In genomic region chr22:45647532-45648225, GRCh38 we compare ENCODE assay signal across 23 cellular contexts. TPM values are rescaled to one million over a fixed set of nuclear protein-coding genes. Genes with fewer than 3 reads are reported as not detected.
DNase-seq lines count a peak whose midpoint lies in the region; ATAC-seq, FAIRE-seq and TF ChIP-seq lines count a peak whose summit lies in the region.
"Had no signal": no experiment of that assay in that cellular context is flagged by ENCODE, and none has a peak within 500 bp of the region (broad histone marks: within the 10 kb centered on the region; RNA-seq: fewer than 3 reads in every experiment).

No MANE protein-coding gene starts in this region.

- FAIRE-seq in bronchial epithelial cell (lab: Jason Lieb, UNC), result peak; percentile 58
- FAIRE-seq: GM19239 had no signal

- H3K9me2 ChIP-seq in OCI-LY7 (ENCODE audit: insufficient read depth, low read length), result no peaks in the 10 kb centered on the region
- H3K9me2 ChIP-seq in PC-3 (replicated peaks; ENCODE audit: low read length), result no peaks in the 10 kb centered on the region

- H4K20me1 ChIP-seq in OCI-LY7 (ENCODE audit: insufficient read depth, low read length), result no peaks in the 10 kb centered on the region
- H4K20me1 ChIP-seq in PC-3 (ENCODE audit: low read length), result no peaks in the 10 kb centered on the region

- H3K4me3 ChIP-seq in bronchial epithelial cell (ENCODE audit: low read depth, low read length) (no peak overlapping the region), OCI-LY7 (ENCODE audit: low read depth, low read length, poor library complexity, severe bottlenecking) (no peak overlapping the region), PC-3 (ENCODE audit: low read length) (no peak overlapping the region)
- H3K4me3 ChIP-seq: MG63 had no signal

- peaks cover 35% of the 10 kb centered on the region for H3K4me1 Mint-ChIP-seq in activated CD8-positive, alpha-beta memory T cell treated with anti-CD3 and anti-CD28 coated beads, Interleukin-2, amount 10 ng/mL, durations not matched to agents 7 days and 5 days

- BruUV-seq in OCI-LY7 (replicated peaks; lab: Mats Ljungman, UMichigan) (no TSS peak), PC-3 (replicated peaks; lab: Mats Ljungman, UMichigan) (no TSS peak)

- H3K79me2 ChIP-seq in OCI-LY7 (ENCODE audit: insufficient read depth, low read depth, low read length) (no peaks in the 10 kb centered on the region), PC-3 (ENCODE audit: low read length) (no peaks in the 10 kb centered on the region)

- H3K27me3 Mint-ChIP-seq in activated CD8-positive, alpha-beta memory T cell treated with anti-CD3 and anti-CD28 coated beads, Interleukin-2, amount 10 ng/mL, durations not matched to agents 7 days and 5 days, result peaks cover 35% of the 10 kb centered on the region

- H3K27me3 ChIP-seq in bronchial epithelial cell (ENCODE audit: control insufficient read depth, insufficient read depth, low read length) (peaks cover 3% of the 10 kb centered on the region), PC-3 (ENCODE audit: low read length) (no peaks in the 10 kb centered on the region)
- H3K27me3 ChIP-seq: MG63 had no signal

- CTCF ChIA-PET in activated CD8-positive, alpha-beta memory T cell treated with anti-CD3 and anti-CD28 coated beads, Interleukin-2, amount 10 ng/mL, durations not matched to agents 7 days and 5 days (lab: Charles Lee), result interaction anchor here (0.5 to 1.1 kb wide), 3 partner anchors 8 to 216 kb away, joined by 3 read pairs; no protein-coding TSS in a partner anchor
- CTCF ChIA-PET in OCI-LY7 (lab: Charles Lee; ENCODE audit: unreplicated experiment), result interaction anchor here (0.6 kb wide), 1 partner anchor 215 kb away, joined by 4 read pairs; no protein-coding TSS in a partner anchor
- CTCF ChIA-PET in PC-3 (lab: Charles Lee), result no interaction called here

- H3K36me3 ChIP-seq in bronchial epithelial cell (ENCODE audit: control insufficient read depth, insufficient read depth, low read length) (no peaks in the 10 kb centered on the region), OCI-LY7 (ENCODE audit: insufficient read depth, low read length) (no peaks in the 10 kb centered on the region), PC-3 (ENCODE audit: low read depth, low read length) (no peaks in the 10 kb centered on the region)
- H3K36me3 ChIP-seq: MG63 had no signal

- H3K27ac ChIP-seq in OCI-LY7 (ENCODE audit: low read depth, low read length, poor library complexity, severe bottlenecking) (no peak overlapping the region), PC-3 (ENCODE audit: low read length) (no peak overlapping the region)

- H3K4me1 ChIP-seq in OCI-LY7 (ENCODE audit: insufficient read depth, low read length, poor library complexity, severe bottlenecking), result no peaks in the 10 kb centered on the region
- peaks cover 10% of the 10 kb centered on the region for H3K4me1 ChIP-seq in PC-3 (ENCODE audit: insufficient read depth, low read length)

- TF ChIP-seq CTCF in bronchial epithelial cell (IDR thresholded peaks at IDR 0.05; ENCODE audit: insufficient read depth, low read length, severe bottlenecking), result no peak
- no peak for TF ChIP-seq CTCF in OCI-LY7 (conservative IDR thresholded peaks at IDR 0.05; ENCODE audit: low read length)
- no peak for TF ChIP-seq CTCF in PC-3 (conservative IDR thresholded peaks at IDR 0.05; ENCODE audit: low read depth, low read length)

- H3K27ac Mint-ChIP-seq in activated CD8-positive, alpha-beta memory T cell treated with anti-CD3 and anti-CD28 coated beads, Interleukin-2, amount 10 ng/mL, durations not matched to agents 7 days and 5 days, result no peak overlapping the region
- H3K27ac Mint-ChIP-seq: CD14-positive monocyte had no signal

- H3K9ac ChIP-seq in PC-3 (ENCODE audit: low read length), result no peak overlapping the region

- no peak for ATAC-seq in activated CD8-positive, alpha-beta memory T cell treated with anti-CD3 and anti-CD28 coated beads, Interleukin-2, amount 10 ng/mL, durations not matched to agents 7 days and 5 days
- ATAC-seq in PC-3, result no peak

- intact Hi-C loops in OCI-LY7 (cut with micrococcal nuclease; ENCODE audit: unreplicated experiment) (no loop called here), PC-3 (cut with micrococcal nuclease) (loop anchor here (5.0 kb wide), 1 partner anchor 60 kb away; no protein-coding TSS in a partner anchor)

- POLR2A ChIA-PET in OCI-LY7 (lab: Charles Lee), result no interaction called here
- POLR2A ChIA-PET in PC-3 (lab: Charles Lee; ENCODE audit: unreplicated experiment), result no interaction called here

- H3K9me3 ChIP-seq in OCI-LY7 (ENCODE audit: low read length), result no peaks in the 10 kb centered on the region
- no peaks in the 10 kb centered on the region for H3K9me3 ChIP-seq in PC-3 (ENCODE audit: low read length)
- H3K9me3 ChIP-seq: MG63 had no signal

- peak; percentile 31 for DNase-seq in activated CD8-positive, alpha-beta memory T cell treated with anti-CD3 and anti-CD28 coated beads, Interleukin-2, amount 10 ng/mL, durations not matched to agents 7 days and 5 days
- no peak for DNase-seq in activated CD8-positive, alpha-beta memory T cell treated with anti-CD3 and anti-CD28 coated beads, Interleukin-2, amount 50 U/mL, for 4 hours
- no peak for DNase-seq in bronchial epithelial cell (ENCODE audit: low read depth)
- peak; percentile 30 for DNase-seq in occipital lobe (lab: John Stamatoyannopoulos, UW)
- no peak for DNase-seq in dermis blood vessel endothelial cell
- DNase-seq in OCI-LY7 (ENCODE audit: low spot score), result no peak
- DNase-seq in activated gamma-delta T cell treated with Interleukin-2 at 50 U/mL for 16 hours, result no peak
- no peak for DNase-seq in PC-3
- DNase-seq: COR-L47, DMS153, EL, H9, Karpas-422, MG63, NCI-H1105, NCI-H1694 treated with DMSO at 0.1 percent for 48 hours, NCI-H2107, NCI-H2227 treated with DMSO at 0.1 percent for 48 hours, NCI-H524, RPMI8226, SIG-M5 had no signal

- no peaks in the 10 kb centered on the region for H3K9me3 Mint-ChIP-seq in activated CD8-positive, alpha-beta memory T cell treated with anti-CD3 and anti-CD28 coated beads, Interleukin-2, amount 10 ng/mL, durations not matched to agents 7 days and 5 days (ENCODE audit: low read depth)
- H3K9me3 Mint-ChIP-seq: H9 had no signal

- no peak overlapping the region for H3K4me3 Mint-ChIP-seq in activated CD8-positive, alpha-beta memory T cell treated with anti-CD3 and anti-CD28 coated beads, Interleukin-2, amount 10 ng/mL, durations not matched to agents 7 days and 5 days
- H3K4me3 Mint-ChIP-seq: H9 had no signal

- H2AFZ ChIP-seq in OCI-LY7 (ENCODE audit: low read length) (no peak overlapping the region), PC-3 (ENCODE audit: low read length) (no peak overlapping the region)

- no peaks in the 10 kb centered on the region for H3K36me3 Mint-ChIP-seq in activated CD8-positive, alpha-beta memory T cell treated with anti-CD3 and anti-CD28 coated beads, Interleukin-2, amount 10 ng/mL, durations not matched to agents 7 days and 5 days
- H3K36me3 Mint-ChIP-seq: CD14-positive monocyte had no signal

- no peak overlapping the region for H3K4me2 ChIP-seq in OCI-LY7 (ENCODE audit: low read length)
- no peak overlapping the region for H3K4me2 ChIP-seq in PC-3 (ENCODE audit: low read length)

- H3F3A ChIP-seq in PC-3 (ENCODE audit: low read length, unreplicated experiment), result no peaks in the 10 kb centered on the region

RNA-seq across cellular contexts. Expression of gene ATXN10, which starts 24.0 kb away (rescaled TPM):
- total RNA-seq in activated CD8-positive, alpha-beta memory T cell treated with anti-CD3 and anti-CD28 coated beads, Interleukin-2, amount 10 ng/mL, durations not matched to agents 7 days and 5 days, result 100 to 1,000 TPM in 1 of 2 experiments, 10 to 100 TPM in 1; 93.6 to 112 TPM
- 69.4 and 81.9 TPM in 2 replicates for total RNA-seq in bronchial epithelial cell
- 326 TPM for total RNA-seq in occipital lobe
- total RNA-seq in dermis blood vessel endothelial cell, result 92.4 and 127 TPM in 2 replicates
- total RNA-seq in OCI-LY7 (2014; rRNA removed; shearing (Covaris generic)), result 54.0 and 66.1 TPM in 2 replicates
- 190 and 197 TPM in 2 replicates for total RNA-seq in OCI-LY7 (2022)
- total RNA-seq in PC-3 (2014; rRNA removed), result 40.6 and 56.3 TPM in 2 replicates

Comparison
In these comparisons a context has a peak if more than half of its experiments do, and no peak if none do; other contexts are left out.
1. DNase-seq: peak in activated CD8-positive, alpha-beta memory T cell treated with anti-CD3 and anti-CD28 coated beads, Interleukin-2, amount 10 ng/mL, durations not matched to agents 7 days and 5 days (single experiment) and occipital lobe (single experiment); none in activated CD8-positive, alpha-beta memory T cell treated with anti-CD3 and anti-CD28 coated beads, Interleukin-2, amount 50 U/mL, for 4 hours (single experiment), bronchial epithelial cell (single experiment), dermis blood vessel endothelial cell (single experiment), OCI-LY7 (single experiment), activated gamma-delta T cell treated with Interleukin-2 at 50 U/mL for 16 hours (single experiment) and PC-3 (single experiment).